In genomic region chr19:17775245-17775927, GRCh38 we compare ENCODE assay signal across 8 cellular contexts. TPM values are rescaled to one million over a fixed set of nuclear protein-coding genes. Genes with fewer than 3 reads are reported as not detected.
DNase-seq lines count a peak whose midpoint lies in the region; ATAC-seq and TF ChIP-seq lines count a peak whose summit lies in the region.

No MANE protein-coding gene starts in this region.

- no peak for DNase-seq in AG04449 (ENCODE audit: low read depth, low spot score)
- no peak for DNase-seq in GM13977 (ENCODE audit: low spot score)
- peak; percentile 31 for DNase-seq in SK-N-DZ (ENCODE audit: low spot score)
- peak; percentile 76 for DNase-seq in MCF 10A (ENCODE audit: unreplicated experiment)
- DNase-seq in nephron progenitor cell: peak; percentile 86
- DNase-seq in uterus: no peak
- DNase-seq in left lung: no peak

- intact Hi-C loops in MCF 10A (cut with micrococcal nuclease) (no loop called here), uterus (cut with DNase I; ENCODE audit: low total_unique reads) (no loop called here), left lung (cut with DNase I) (no loop called here)

- H3K27me3 Mint-ChIP-seq in MCF 10A (ENCODE audit: insufficient read depth, unreplicated experiment) (no peaks in the 10 kb centered on the region), nephron progenitor cell (ENCODE audit: low read depth, poor library complexity) (peaks cover 56% of the 10 kb centered on the region)

- no peak for TF ChIP-seq POLR2A in uterus (IDR thresholded peaks at IDR 0.05)

- H3K36me3 ChIP-seq in uterus: no peaks in the 10 kb centered on the region
- peaks cover 0 to 27% of the 10 kb centered on the region in 2 donors for H3K36me3 ChIP-seq in left lung

- CTCF ChIA-PET in AG04449 (lab: Yijun Ruan, JAX) (interaction anchor here (0.7 to 2.5 kb wide), 8 partner anchors 9 to 279 kb away, joined by 3 to 16 read pairs (median 4); no protein-coding TSS in a partner anchor), MCF 10A (lab: Yijun Ruan, JAX) (interaction anchor here (0.5 to 2.4 kb wide), 24 partner anchors 9 to 395 kb away, joined by 3 to 20 read pairs (median 4); partner anchors contain the start of gene MAP1S)

- H3K9me3 ChIP-seq in uterus (no peaks in the 10 kb centered on the region), left lung (no peaks in the 10 kb centered on the region)

- no peaks in the 10 kb centered on the region for H3K36me3 Mint-ChIP-seq in MCF 10A (ENCODE audit: insufficient read depth, unreplicated experiment)
- no peaks in the 10 kb centered on the region for H3K36me3 Mint-ChIP-seq in nephron progenitor cell (ENCODE audit: low read depth)

- H3K9me3 Mint-ChIP-seq in MCF 10A (ENCODE audit: unreplicated experiment) (no peaks in the 10 kb centered on the region), nephron progenitor cell (no peaks in the 10 kb centered on the region)

- TF ChIP-seq CTCF in AG04449 (IDR thresholded peaks at IDR 0.05; ENCODE audit: insufficient read depth, low read length, missing control alignments) (peak; percentile 63), GM13977 (IDR thresholded peaks at IDR 0.05; ENCODE audit: extremely low read depth, insufficient read depth, missing control alignments) (peak; percentile 57), MCF 10A (IDR thresholded peaks at IDR 0.05; ENCODE audit: unreplicated experiment) (peak; percentile 70), nephron progenitor cell (IDR thresholded peaks at IDR 0.05) (peak; percentile 72), uterus (IDR thresholded peaks at IDR 0.05) (peak in 2 of 4 experiments; percentile 8 to 13), left lung (IDR thresholded peaks at IDR 0.05) (peak in 1 of 2 donors; percentile 47)

- no peak for ATAC-seq in GM18868 (IDR thresholded peaks at IDR 0.05; ENCODE audit: unreplicated experiment)
- no peak for ATAC-seq in left lung

- H3K4me1 Mint-ChIP-seq in MCF 10A (ENCODE audit: insufficient read depth, unreplicated experiment): peaks cover 13% of the 10 kb centered on the region
- peaks cover 18% of the 10 kb centered on the region for H3K4me1 Mint-ChIP-seq in nephron progenitor cell

- no TSS peak for BruUV-seq in MCF 10A (replicated peaks; lab: Mats Ljungman, UMichigan)

- H3K4me3 Mint-ChIP-seq in MCF 10A (ENCODE audit: unreplicated experiment) (no peak overlapping the region), nephron progenitor cell (peak overlapping the region; percentile 5)

- no peak overlapping the region for H3K27ac ChIP-seq in uterus
- H3K27ac ChIP-seq in left lung: no peak overlapping the region

- H3K4me1 ChIP-seq in uterus (no peaks in the 10 kb centered on the region), left lung (peaks cover 6 to 17% of the 10 kb centered on the region in 2 donors)

- in situ Hi-C loops in GM13977 (cut with MboI; ENCODE audit: low pct_unique_long_range_greater_than_20kb, low sequenced_read_pairs, unreplicated experiment): loop anchor here (10.0 kb wide), 1 partner anchor 61 kb away; the partner anchor contains the start of gene MAP1S

- no peak overlapping the region for H3K27ac Mint-ChIP-seq in MCF 10A (ENCODE audit: low read depth, unreplicated experiment)
- no peak overlapping the region for H3K27ac Mint-ChIP-seq in nephron progenitor cell

- H3K4me3 ChIP-seq in AG04449 (ENCODE audit: low read depth, low read length): no peak overlapping the region
- no peak overlapping the region for H3K4me3 ChIP-seq in uterus
- no peak overlapping the region for H3K4me3 ChIP-seq in left lung

- POLR2A ChIA-PET in AG04449 (lab: Yijun Ruan, JAX) (no interaction called here), MCF 10A (lab: Yijun Ruan, JAX) (no interaction called here)

- H3K27me3 ChIP-seq in uterus (peaks cover 0 to 4% of the 10 kb centered on the region in 2 donors), left lung (peaks cover 0 to 32% of the 10 kb centered on the region in 2 donors)

RNA-seq across cellular contexts. Expression of gene B3GNT3, which starts 19.6 kb away (rescaled TPM):
- not detected in 2 replicates for polyA plus RNA-seq in SK-N-DZ (2014; cell fraction: cytosol; rRNA removed)
- not detected in 2 replicates for polyA plus RNA-seq in SK-N-DZ (2014; cell fraction: nucleus; rRNA removed)
- total RNA-seq in MCF 10A (2022): 0.40 and 0.49 TPM in 2 replicates
- 1 to 10 TPM in 1 of 4 donors, not detected in 3; 1.4 TPM for total RNA-seq in uterus
- total RNA-seq in left lung: 1 to 10 TPM; 2.1 to 5.2 TPM

RNA-seq across cellular contexts. Expression of gene FCHO1, which starts 24.1 kb away (rescaled TPM):
- 11.8 and 13.1 TPM in 2 replicates for polyA plus RNA-seq in SK-N-DZ (2014; cell fraction: cytosol; rRNA removed)
- polyA plus RNA-seq in SK-N-DZ (2014; cell fraction: nucleus; rRNA removed): 15.7 and 16.8 TPM in 2 replicates
- total RNA-seq in MCF 10A (2022) (0.10 and 0.23 TPM in 2 replicates), uterus (1 to 10 TPM in 2 of 4 donors, under 1 TPM in 1, not detected in 1; under 0.01 to 3.8 (median 1.4) TPM), left lung (10 to 100 TPM in 1 of 2 donors, 1 to 10 TPM in 1; 3.0 to 12.7 TPM)

RNA-seq across cellular contexts. Expression of gene INSL3, which starts 45.9 kb away (rescaled TPM):
- not detected in 2 replicates for polyA plus RNA-seq in SK-N-DZ (2014; cell fraction: cytosol; rRNA removed)
- not detected in 2 replicates for polyA plus RNA-seq in SK-N-DZ (2014; cell fraction: nucleus; rRNA removed)
- total RNA-seq in MCF 10A (2022) (not detected in 2 replicates), uterus (not detected), left lung (under 1 TPM in 1 of 2 donors, not detected in 1; 0.76 TPM)

RNA-seq across cellular contexts. Expression of gene MAP1S, which starts 56.1 kb away (rescaled TPM):
- polyA plus RNA-seq in SK-N-DZ (2014; cell fraction: cytosol; rRNA removed): 9.4 and 23.3 TPM in 2 replicates
- polyA plus RNA-seq in SK-N-DZ (2014; cell fraction: nucleus; rRNA removed): 5.7 and 20.2 TPM in 2 replicates
- total RNA-seq in MCF 10A (2022) (47.1 and 58.3 TPM in 2 replicates), uterus (10 to 100 TPM in 3 of 4 donors, 1 to 10 TPM in 1; 6.2 to 78.7 (median 50.3) TPM), left lung (10 to 100 TPM; 65.1 to 82.2 TPM)

Comparison
In these comparisons a context has a peak if more than half of its experiments do, and no peak if none do; other contexts are left out.
1. DNase-seq: peak in SK-N-DZ (single experiment), MCF 10A (single experiment) and nephron progenitor cell (single experiment); none in AG04449 (single experiment), GM13977 (single experiment), uterus (0 of 2) and left lung (0 of 2).